Comparison of ENCODE assay signal across 36 cellular contexts in the genomic region with DNA sequence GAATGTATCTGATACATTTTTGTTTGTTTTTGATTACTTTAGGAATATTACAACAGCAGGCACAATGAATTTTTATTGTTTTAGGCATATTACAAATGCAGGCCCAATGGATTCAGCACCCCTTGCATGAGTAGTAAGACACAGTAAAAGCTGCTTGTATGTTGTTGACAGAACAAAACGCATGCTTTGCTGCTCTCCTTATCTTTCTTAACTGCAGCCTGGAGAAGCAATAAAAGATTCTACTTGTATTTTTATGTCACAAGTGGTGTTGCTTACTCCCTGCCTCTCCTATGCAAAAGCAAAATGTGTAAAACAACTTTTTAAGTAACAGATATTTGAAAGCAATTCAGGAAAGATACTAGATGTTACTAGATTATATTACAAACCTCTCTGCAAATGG.
"Had no signal": no experiment of that assay in that cellular context is flagged by ENCODE, and none has a peak within 500 bp of the region (broad histone marks: within the 10 kb centered on the region; RNA-seq: fewer than 3 reads in every experiment).

No MANE protein-coding gene starts in this region.

- H3K27ac Mint-ChIP-seq: activated B cell treated with CpG ODN at 0.5 μM for 24 hours; activated CD4-positive, alpha-beta memory T cell treated with anti-CD3 and anti-CD28 coated beads, Interleukin-2, amount 10 ng/mL, durations not matched to agents 7 days and 5 days; activated CD8-positive, alpha-beta memory T cell treated with anti-CD3 and anti-CD28 coated beads, Interleukin-2, amount 10 ng/mL, durations not matched to agents 7 days and 5 days; activated naive CD8-positive, alpha-beta T cell treated with anti-CD3 and anti-CD28 coated beads for 36 hours; activated T-helper 17 cell treated with anti-CD3 and anti-CD28 coated beads, Interleukin-2, amount 50 U/mL, for 72 hours had no signal

- H3K27me3 Mint-ChIP-seq: activated CD4-positive, alpha-beta memory T cell treated with anti-CD3 and anti-CD28 coated beads, Interleukin-2, amount 10 ng/mL, durations not matched to agents 7 days and 5 days; activated CD8-positive, alpha-beta memory T cell treated with anti-CD3 and anti-CD28 coated beads, Interleukin-2, amount 10 ng/mL, durations not matched to agents 7 days and 5 days; activated naive CD8-positive, alpha-beta T cell treated with anti-CD3 and anti-CD28 coated beads for 36 hours; activated T-helper 17 cell treated with anti-CD3 and anti-CD28 coated beads, Interleukin-2, amount 50 U/mL, for 72 hours had no signal

- DNase-seq: activated B cell treated with CpG ODN at 0.5 μM for 24 hours; activated CD4-positive, alpha-beta memory T cell treated with anti-CD3 and anti-CD28 coated beads, Interleukin-2, amount 10 ng/mL, durations not matched to agents 7 days and 5 days; activated CD4-positive, alpha-beta T cell treated with anti-CD3 and anti-CD28 coated beads for 4 hours; activated CD4-positive, alpha-beta T cell treated with anti-CD3 and anti-CD28 coated beads, Interleukin-2, amount 50 U/mL, for 1 hour; activated CD4-positive, CD25-positive, alpha-beta regulatory T cell treated with anti-CD3 and anti-CD28 coated beads, Interleukin-2, amount 50 U/mL, for 72 hours; activated CD8-positive, alpha-beta memory T cell treated with anti-CD3 and anti-CD28 coated beads for 24 hours; activated CD8-positive, alpha-beta memory T cell treated with anti-CD3 and anti-CD28 coated beads, Interleukin-2, amount 10 ng/mL, durations not matched to agents 7 days and 5 days; activated CD8-positive, alpha-beta memory T cell treated with anti-CD3 and anti-CD28 coated beads, Interleukin-2, amount 50 U/mL, for 48 hours; activated effector memory CD4-positive, alpha-beta T cell treated with anti-CD3 and anti-CD28 coated beads, Interleukin-2, amount 50 U/mL, for 16 hours; activated naive CD4-positive, alpha-beta T cell; activated naive CD4-positive, alpha-beta T cell treated with anti-CD3 and anti-CD28 coated beads, Interleukin-2, amount 50 U/mL, for 16 hours; activated naive CD8-positive, alpha-beta T cell treated with anti-CD3 and anti-CD28 coated beads for 36 hours; activated T-cell treated with anti-CD3 and anti-CD28 coated beads, Interleukin-2, amount 50 U/mL, for 48 hours; amniotic stem cell; aorta; brain microvascular endothelial cell; central memory CD4-positive, alpha-beta T cell; NCI-H1092; NCI-H1417; NCI-H146; NCI-H187; NCI-H2029 treated with DMSO at 0.1 percent for 48 hours; NCI-H2107; NCI-H226; NCI-H446 treated with DMSO at 0.1 percent for 48 hours; NCI-H524; PC-9; SIG-M5; SW 1271; T-helper 1 cell; T-helper 2 cell; T-helper 9 cell had no signal

- H3K4me1 Mint-ChIP-seq: activated CD4-positive, alpha-beta memory T cell treated with anti-CD3 and anti-CD28 coated beads, Interleukin-2, amount 10 ng/mL, durations not matched to agents 7 days and 5 days; activated CD8-positive, alpha-beta memory T cell treated with anti-CD3 and anti-CD28 coated beads, Interleukin-2, amount 10 ng/mL, durations not matched to agents 7 days and 5 days; activated naive CD8-positive, alpha-beta T cell treated with anti-CD3 and anti-CD28 coated beads for 36 hours; activated T-helper 17 cell treated with anti-CD3 and anti-CD28 coated beads, Interleukin-2, amount 50 U/mL, for 72 hours had no signal

- H3K9me3 Mint-ChIP-seq: activated CD4-positive, alpha-beta memory T cell treated with anti-CD3 and anti-CD28 coated beads, Interleukin-2, amount 10 ng/mL, durations not matched to agents 7 days and 5 days had no signal

- H3K4me3 Mint-ChIP-seq: activated B cell treated with CpG ODN at 0.5 μM for 24 hours; activated CD4-positive, alpha-beta memory T cell treated with anti-CD3 and anti-CD28 coated beads, Interleukin-2, amount 10 ng/mL, durations not matched to agents 7 days and 5 days; activated CD8-positive, alpha-beta memory T cell treated with anti-CD3 and anti-CD28 coated beads, Interleukin-2, amount 10 ng/mL, durations not matched to agents 7 days and 5 days; activated naive CD8-positive, alpha-beta T cell treated with anti-CD3 and anti-CD28 coated beads for 36 hours; activated T-helper 17 cell treated with anti-CD3 and anti-CD28 coated beads, Interleukin-2, amount 50 U/mL, for 72 hours had no signal

- H3K36me3 Mint-ChIP-seq: activated CD8-positive, alpha-beta memory T cell treated with anti-CD3 and anti-CD28 coated beads, Interleukin-2, amount 10 ng/mL, durations not matched to agents 7 days and 5 days; activated naive CD8-positive, alpha-beta T cell treated with anti-CD3 and anti-CD28 coated beads for 36 hours had no signal

- ATAC-seq: activated CD8-positive, alpha-beta memory T cell treated with anti-CD3 and anti-CD28 coated beads, Interleukin-2, amount 10 ng/mL, durations not matched to agents 7 days and 5 days; activated T-helper 17 cell treated with anti-CD3 and anti-CD28 coated beads, Interleukin-2, amount 50 U/mL, for 72 hours; K562; Right ventricle myocardium inferior; SK-N-SH treated with all-trans-retinoic acid at 6 μM for 48 hours had no signal
